ENCODE assay signal across 24 cellular contexts in genomic region chr10:15642095-15642494, GRCh38.
A peak's percentile ranks its signal among the peaks of the same experiment; 100 is the strongest.
DNase-seq lines count a peak whose midpoint lies in the region; ATAC-seq, FAIRE-seq and TF ChIP-seq lines count a peak whose summit lies in the region.
"Had no signal": no experiment of that assay in that cellular context is flagged by ENCODE, and none has a peak within 500 bp of the region (broad histone marks: within the 10 kb centered on the region; RNA-seq: fewer than 3 reads in every experiment).

No MANE protein-coding gene starts in this region.

- H3K79me2 ChIP-seq in GM23248 (ENCODE audit: insufficient read depth) = no peaks in the 10 kb centered on the region

- H3K9me2 ChIP-seq in GM23248 (ENCODE audit: insufficient read depth) = no peaks in the 10 kb centered on the region

- no peak for TF ChIP-seq EP300 in tibial nerve (IDR thresholded peaks at IDR 0.05)

- H3K4me1 ChIP-seq in GM23248 (ENCODE audit: insufficient read depth) (no peaks in the 10 kb centered on the region), tibial nerve (no peaks in the 10 kb centered on the region)
- H3K4me1 ChIP-seq: testis had no signal

- ATAC-seq in GM19455 (IDR thresholded peaks at IDR 0.05; ENCODE audit: unreplicated experiment) (no peak), HG02798 (IDR thresholded peaks at IDR 0.05; ENCODE audit: poor library complexity, unreplicated experiment) (no peak)
- ATAC-seq: CD8-positive, alpha-beta T cell had no signal

- H3K4me3 ChIP-seq in GM23248 = no peak overlapping the region
- H3K4me3 ChIP-seq in brain microvascular endothelial cell (ENCODE audit: low read depth, low read length) = no peak overlapping the region
- H3K4me3 ChIP-seq in tibial nerve = no peak overlapping the region
- H3K4me3 ChIP-seq: dorsolateral prefrontal cortex, testis had no signal

- H3K9ac ChIP-seq in GM23248 = no peak overlapping the region

- no peaks in the 10 kb centered on the region for H3F3A ChIP-seq in GM23248 (ENCODE audit: insufficient read depth)

- no peak overlapping the region for H3K4me2 ChIP-seq in GM23248 (ENCODE audit: unreplicated experiment)

- H3K9me3 ChIP-seq in GM23248 (ENCODE audit: low read depth) (no peaks in the 10 kb centered on the region), tibial nerve (no peaks in the 10 kb centered on the region)
- H3K9me3 ChIP-seq: testis had no signal

- TF ChIP-seq POLR2A in tibial nerve (IDR thresholded peaks at IDR 0.05) = no peak

- H3K27ac ChIP-seq in GM23248 (no peak overlapping the region), brain microvascular endothelial cell (no peak overlapping the region), tibial nerve (no peak overlapping the region)
- H3K27ac ChIP-seq: dorsolateral prefrontal cortex, testis, VCaP had no signal

- no peak overlapping the region for H2AFZ ChIP-seq in GM23248

- 21 to 22% methylated on average over 2 of the region's 2 CpGs for WGBS in GM23248 (ENCODE audit: low coverage in 1 of 2, low lambda C conversion rate in 2 of 2, missing lambda C conversion rate in 2 of 2), 2 experiments
- WGBS in tibial nerve, 2 donors = 43 to 48% methylated on average over 2 of the region's 2 CpGs

- H3K27me3 ChIP-seq in GM23248 (replicated peaks; ENCODE audit: insufficient read depth) (0 out of 2 replicates have a peak, but pooled peaks cover 3% of the 10 kb centered on the region), brain microvascular endothelial cell (replicated peaks) (no peaks in the 10 kb centered on the region), tibial nerve (no peaks in the 10 kb centered on the region)
- H3K27me3 ChIP-seq: dorsolateral prefrontal cortex, testis had no signal

- no peak for FAIRE-seq in frontal cortex (lab: Jason Lieb, UNC)
- FAIRE-seq: bronchial epithelial cell, GM19239 had no signal

- DNase-seq in A172 (ENCODE audit: low spot score) (peak; percentile 21), GM23248 (peak; percentile 75), brain microvascular endothelial cell (peak; percentile 13), iris pigment epithelial cell (ENCODE audit: low read depth) (peak; percentile 18), tibial nerve (ENCODE audit: low spot score in 2 of 2) (no peak), frontal cortex (ENCODE audit: low spot score in 2 of 2) (no peak)
- DNase-seq: activated naive CD4-positive, alpha-beta T cell treated with anti-CD3 and anti-CD28 coated beads, Interleukin-2, amount 10 ng/mL, durations not matched to agents 7 days and 5 days; activated T-cell treated with anti-CD3 and anti-CD28 coated beads, Interleukin-2, amount 50 U/mL, for 1 hour; CD8-positive, alpha-beta T cell; DND-41; dorsolateral prefrontal cortex; erythroblast; H7; hippocampal formation; KG1; NCI-H1048; NCI-H69; SIG-M5; testis had no signal

- H3K36me3 ChIP-seq in GM23248 (ENCODE audit: low read depth) = no peaks in the 10 kb centered on the region
- H3K36me3 ChIP-seq in brain microvascular endothelial cell (replicated peaks) = no peaks in the 10 kb centered on the region
- no peaks in the 10 kb centered on the region for H3K36me3 ChIP-seq in tibial nerve

- no peaks in the 10 kb centered on the region for H4K20me1 ChIP-seq in GM23248 (ENCODE audit: insufficient read depth)

- TF ChIP-seq CTCF in brain microvascular endothelial cell (IDR thresholded peaks at IDR 0.05; ENCODE audit: low read depth, low read length, missing control alignments) (no peak), tibial nerve (IDR thresholded peaks at IDR 0.05) (no peak)

- in situ Hi-C loops in GM23248 (cut with MboI) = no loop called here
- in situ Hi-C loops in brain microvascular endothelial cell (cut with HindIII; ENCODE audit: low pct_ligation_motif_present, low sequenced_read_pairs) = no loop called here

Comparison
In these comparisons a context has a peak if more than half of its experiments do, and no peak if none do; other contexts are left out.
1. DNase-seq: peak in A172 (single experiment), GM23248 (single experiment), brain microvascular endothelial cell (single experiment) and iris pigment epithelial cell (single experiment); none in tibial nerve (0 of 2) and frontal cortex (0 of 2).